In the genomic region with DNA sequence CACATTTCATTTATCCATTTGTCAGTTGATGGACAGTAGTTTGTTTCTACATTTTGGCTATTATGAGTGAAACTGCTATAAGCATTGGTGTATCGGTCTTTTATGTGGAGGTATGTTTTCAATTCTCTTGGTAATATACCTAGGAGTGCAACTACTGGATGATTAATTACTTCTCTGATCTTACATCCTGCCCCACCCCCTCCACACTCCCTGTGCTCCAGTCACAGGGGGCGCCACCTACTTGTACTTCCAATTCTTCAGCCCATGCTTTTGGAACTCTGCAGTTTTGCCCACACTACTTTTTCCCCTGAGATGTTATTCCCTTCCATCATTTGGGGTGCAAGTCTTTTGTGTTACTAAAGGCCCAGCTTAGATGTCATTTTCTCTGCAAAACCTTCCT, we compare ENCODE assay signal across 1 cellular context.
TF ChIP-seq lines count a peak whose summit lies in the region.

No MANE protein-coding gene starts in this region.

TF ChIP-seq in GM23338, 12 proteins besides CTCF, POLR2A, EP300 and RAD21 (continued from another document):
- no peak for TF ChIP-seq JUNB (IDR thresholded peaks at IDR 0.05; ENCODE audit: unreplicated experiment)
- no peak for TF ChIP-seq EZH2 (IDR thresholded peaks at IDR 0.05; ENCODE audit: low read depth, unreplicated experiment)
- TF ChIP-seq, protein P1, sequence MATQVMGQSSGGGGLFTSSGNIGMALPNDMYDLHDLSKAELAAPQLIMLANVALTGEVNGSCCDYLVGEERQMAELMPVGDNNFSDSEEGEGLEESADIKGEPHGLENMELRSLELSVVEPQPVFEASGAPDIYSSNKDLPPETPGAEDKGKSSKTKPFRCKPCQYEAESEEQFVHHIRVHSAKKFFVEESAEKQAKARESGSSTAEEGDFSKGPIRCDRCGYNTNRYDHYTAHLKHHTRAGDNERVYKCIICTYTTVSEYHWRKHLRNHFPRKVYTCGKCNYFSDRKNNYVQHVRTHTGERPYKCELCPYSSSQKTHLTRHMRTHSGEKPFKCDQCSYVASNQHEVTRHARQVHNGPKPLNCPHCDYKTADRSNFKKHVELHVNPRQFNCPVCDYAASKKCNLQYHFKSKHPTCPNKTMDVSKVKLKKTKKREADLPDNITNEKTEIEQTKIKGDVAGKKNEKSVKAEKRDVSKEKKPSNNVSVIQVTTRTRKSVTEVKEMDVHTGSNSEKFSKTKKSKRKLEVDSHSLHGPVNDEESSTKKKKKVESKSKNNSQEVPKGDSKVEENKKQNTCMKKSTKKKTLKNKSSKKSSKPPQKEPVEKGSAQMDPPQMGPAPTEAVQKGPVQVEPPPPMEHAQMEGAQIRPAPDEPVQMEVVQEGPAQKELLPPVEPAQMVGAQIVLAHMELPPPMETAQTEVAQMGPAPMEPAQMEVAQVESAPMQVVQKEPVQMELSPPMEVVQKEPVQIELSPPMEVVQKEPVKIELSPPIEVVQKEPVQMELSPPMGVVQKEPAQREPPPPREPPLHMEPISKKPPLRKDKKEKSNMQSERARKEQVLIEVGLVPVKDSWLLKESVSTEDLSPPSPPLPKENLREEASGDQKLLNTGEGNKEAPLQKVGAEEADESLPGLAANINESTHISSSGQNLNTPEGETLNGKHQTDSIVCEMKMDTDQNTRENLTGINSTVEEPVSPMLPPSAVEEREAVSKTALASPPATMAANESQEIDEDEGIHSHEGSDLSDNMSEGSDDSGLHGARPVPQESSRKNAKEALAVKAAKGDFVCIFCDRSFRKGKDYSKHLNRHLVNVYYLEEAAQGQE (IDR thresholded peaks at IDR 0.05; ENCODE audit: unreplicated experiment): no peak
- no peak for TF ChIP-seq POLR2AphosphoS5 (IDR thresholded peaks at IDR 0.05; ENCODE audit: low read depth)
